In the genomic region with DNA sequence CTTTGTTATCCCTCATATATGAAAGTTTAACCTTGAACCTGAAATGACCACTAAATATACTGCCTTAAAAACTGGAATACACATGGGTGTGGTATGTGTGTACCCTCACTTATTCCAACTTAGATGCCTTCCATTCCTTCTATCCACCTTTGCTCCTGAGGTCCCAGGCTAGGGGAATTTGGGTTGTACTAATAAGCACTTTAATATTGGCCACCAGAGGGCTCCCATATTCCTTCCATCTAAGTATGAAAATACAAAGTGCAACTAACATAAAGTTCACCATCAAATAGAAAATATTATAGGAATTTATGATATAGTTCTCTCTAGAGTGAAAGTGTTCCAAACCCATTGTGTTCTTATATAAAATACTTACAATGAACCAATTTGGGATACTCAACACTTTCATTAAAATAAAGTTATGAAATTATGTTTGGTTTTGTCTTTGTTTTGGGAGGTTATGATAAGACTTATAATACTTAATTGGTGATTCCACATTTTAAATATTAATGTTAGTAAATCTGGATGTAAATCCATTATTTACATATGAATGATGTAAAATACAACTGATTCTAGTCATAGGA, we compare ENCODE assay signal across 8 cellular contexts.
DNase-seq lines count a peak whose midpoint lies in the region; ATAC-seq and TF ChIP-seq lines count a peak whose summit lies in the region.

No MANE protein-coding gene starts in this region.

- H3K36me3 Mint-ChIP-seq in mesothelial cell of epicardium = no peaks in the 10 kb centered on the region

- no peaks in the 10 kb centered on the region for H3K4me1 ChIP-seq in IMR-90 (ENCODE audit: control insufficient read depth, insufficient read depth, low read length)

- peak; percentile 69 for TF ChIP-seq CTCF in IMR-90 (conservative IDR thresholded peaks at IDR 0.05; ENCODE audit: low read depth, low read length)
- TF ChIP-seq CTCF in mesothelial cell of epicardium (IDR thresholded peaks at IDR 0.05; ENCODE audit: unreplicated experiment) = peak; percentile 73

- no peak overlapping the region for H4K5ac ChIP-seq in IMR-90 (ENCODE audit: low read depth, low read length)

- POLR2A ChIA-PET in IMR-90 (lab: Charles Lee; ENCODE audit: unreplicated experiment) = no interaction called here

- H3K18ac ChIP-seq in IMR-90 (ENCODE audit: low read depth, low read length) = no peak overlapping the region

- no peak overlapping the region for H2BK120ac ChIP-seq in IMR-90 (ENCODE audit: low read depth, low read length)

- no TSS peak for BruUV-seq in IMR-90 (replicated peaks; lab: Mats Ljungman, UMichigan)

- no peaks in the 10 kb centered on the region for H3K27me3 ChIP-seq in IMR-90 (ENCODE audit: control insufficient read depth, insufficient read depth, low read length)

- no peaks in the 10 kb centered on the region for H3K36me3 ChIP-seq in IMR-90 (ENCODE audit: control insufficient read depth, insufficient read depth, low read length)

- no peak overlapping the region for H2AFZ ChIP-seq in IMR-90 (replicated peaks; ENCODE audit: low read length, poor library complexity)

- H3K56ac ChIP-seq in IMR-90 (ENCODE audit: extremely low read depth, insufficient read depth, low read length) = no peak overlapping the region

- no peak overlapping the region for H4K91ac ChIP-seq in IMR-90 (ENCODE audit: insufficient read depth, low read depth, low read length)

- ATAC-seq in GM18519 (IDR thresholded peaks at IDR 0.05; ENCODE audit: low FRiP score, unreplicated experiment) (peak; percentile 64), IMR-90 (ENCODE audit: low read depth) (peak; percentile 76), HG02571 (IDR thresholded peaks at IDR 0.05; ENCODE audit: unreplicated experiment) (no peak)

- CTCF ChIA-PET in IMR-90 (lab: Yijun Ruan, JAX) = interaction anchor here (0.6 to 0.8 kb wide), 6 partner anchors 8 to 1305 kb away, joined by 3 to 4 read pairs (median 3); no protein-coding TSS in a partner anchor

- H3K27ac ChIP-seq in IMR-90 (ENCODE audit: insufficient read depth, low read length) = no peak overlapping the region

- H3K4me2 ChIP-seq in IMR-90 (ENCODE audit: low read depth, low read length) = no peak overlapping the region

- DNase-seq in CD1c-positive myeloid dendritic cell (ENCODE audit: extremely low spot score) (peak; percentile 18), IMR-90 (peak; percentile 68), OCI-M1 (lab: John Stamatoyannopoulos, UW) (peak; percentile 80), dermis blood vessel endothelial cell (peak; percentile 87), mesothelial cell of epicardium (ENCODE audit: low spot score in 2 of 2, unreplicated experiment in 2 of 2) (no peak)
- no peak for DNase-seq in effector CD4-positive, alpha-beta T cell

- H3K9me3 ChIP-seq in IMR-90 (ENCODE audit: control insufficient read depth, insufficient read depth, low read length) = no peaks in the 10 kb centered on the region

- no peaks in the 10 kb centered on the region for H3K79me1 ChIP-seq in IMR-90 (ENCODE audit: low read depth in 1 of 2, low read length in 2 of 2)

- no peak overlapping the region for H2AK5ac ChIP-seq in IMR-90 (ENCODE audit: low read depth, low read length)

- H2BK15ac ChIP-seq in IMR-90 (ENCODE audit: low read depth, low read length) = no peak overlapping the region

- H3K14ac ChIP-seq in IMR-90 (replicated peaks; ENCODE audit: low read depth, low read length) = no peak overlapping the region

- no peak overlapping the region for H2BK20ac ChIP-seq in IMR-90 (ENCODE audit: low read depth, low read length)

- H3K23ac ChIP-seq in IMR-90 (ENCODE audit: low read depth, low read length) = no peak overlapping the region

- H3K27me3 Mint-ChIP-seq in mesothelial cell of epicardium (ENCODE audit: low read depth) = no peaks in the 10 kb centered on the region

- intact Hi-C loops in IMR-90 (cut with micrococcal nuclease) = loop anchor here (1.0 to 5.0 kb wide), 4 partner anchors 193 to 403 kb away; no protein-coding TSS in a partner anchor

- H3K9me1 ChIP-seq in IMR-90 (ENCODE audit: insufficient read depth, low read length) = no peaks in the 10 kb centered on the region

- no peak overlapping the region for H3K27ac Mint-ChIP-seq in mesothelial cell of epicardium

- dilution Hi-C loops in IMR-90 (cut with HindIII; ENCODE audit: low sequenced_read_pairs, unreplicated experiment) = no loop called here

- no peak overlapping the region for H2BK5ac ChIP-seq in IMR-90 (ENCODE audit: low read depth, low read length, poor library complexity, severe bottlenecking)

- H3K9ac ChIP-seq in IMR-90 (ENCODE audit: low read depth, low read length) = no peak overlapping the region

- TF ChIP-seq RAD21 in IMR-90 (IDR thresholded peaks at IDR 0.05; ENCODE audit: low read length) = peak; percentile 73

- peaks cover 28% of the 10 kb centered on the region for H3K4me1 Mint-ChIP-seq in mesothelial cell of epicardium

- no peak overlapping the region for H3K4me3 Mint-ChIP-seq in mesothelial cell of epicardium

- H3K4me3 ChIP-seq in IMR-90 (ENCODE audit: insufficient read depth, low read depth, low read length) = no peak overlapping the region

- H2AK9ac ChIP-seq in IMR-90 (replicated peaks; ENCODE audit: low read depth, low read length, poor library complexity) = no peak overlapping the region

- H4K8ac ChIP-seq in IMR-90 (ENCODE audit: low read depth in 2 of 2, low read length in 2 of 2) = no peak overlapping the region

- in situ Hi-C loops in IMR-90 (cut with MboI; ENCODE audit: low sequenced_read_pairs) = loop anchor here (5.0 to 25.0 kb wide), 2 partner anchors 243 to 923 kb away; no protein-coding TSS in a partner anchor

- peaks cover 12% of the 10 kb centered on the region for H3K9me3 Mint-ChIP-seq in mesothelial cell of epicardium

- H4K20me1 ChIP-seq in IMR-90 (ENCODE audit: insufficient read depth, low read length) = no peaks in the 10 kb centered on the region

- no peak overlapping the region for H3K4ac ChIP-seq in IMR-90 (ENCODE audit: low read depth, low read length)

- no peak for TF ChIP-seq POLR2A in IMR-90 (IDR thresholded peaks at IDR 0.05; ENCODE audit: low read depth, low read length)

TF ChIP-seq in IMR-90, 13 proteins besides CTCF, POLR2A, EP300 and RAD21:
- peak; percentile 77 for TF ChIP-seq SMC3 (IDR thresholded peaks at IDR 0.05; ENCODE audit: low read depth, low read length)
- no peak for TF ChIP-seq MAFK (IDR thresholded peaks at IDR 0.05; ENCODE audit: low read depth, low read length)

Comparison
In these comparisons a context has a peak if more than half of its experiments do, and no peak if none do; other contexts are left out.
1. DNase-seq: peak in CD1c-positive myeloid dendritic cell (single experiment), IMR-90 (single experiment), OCI-M1 (single experiment) and dermis blood vessel endothelial cell (single experiment); none in mesothelial cell of epicardium (0 of 2) and effector CD4-positive, alpha-beta T cell (single experiment).